ENCODE assay signal across 8 cellular contexts in the genomic region with DNA sequence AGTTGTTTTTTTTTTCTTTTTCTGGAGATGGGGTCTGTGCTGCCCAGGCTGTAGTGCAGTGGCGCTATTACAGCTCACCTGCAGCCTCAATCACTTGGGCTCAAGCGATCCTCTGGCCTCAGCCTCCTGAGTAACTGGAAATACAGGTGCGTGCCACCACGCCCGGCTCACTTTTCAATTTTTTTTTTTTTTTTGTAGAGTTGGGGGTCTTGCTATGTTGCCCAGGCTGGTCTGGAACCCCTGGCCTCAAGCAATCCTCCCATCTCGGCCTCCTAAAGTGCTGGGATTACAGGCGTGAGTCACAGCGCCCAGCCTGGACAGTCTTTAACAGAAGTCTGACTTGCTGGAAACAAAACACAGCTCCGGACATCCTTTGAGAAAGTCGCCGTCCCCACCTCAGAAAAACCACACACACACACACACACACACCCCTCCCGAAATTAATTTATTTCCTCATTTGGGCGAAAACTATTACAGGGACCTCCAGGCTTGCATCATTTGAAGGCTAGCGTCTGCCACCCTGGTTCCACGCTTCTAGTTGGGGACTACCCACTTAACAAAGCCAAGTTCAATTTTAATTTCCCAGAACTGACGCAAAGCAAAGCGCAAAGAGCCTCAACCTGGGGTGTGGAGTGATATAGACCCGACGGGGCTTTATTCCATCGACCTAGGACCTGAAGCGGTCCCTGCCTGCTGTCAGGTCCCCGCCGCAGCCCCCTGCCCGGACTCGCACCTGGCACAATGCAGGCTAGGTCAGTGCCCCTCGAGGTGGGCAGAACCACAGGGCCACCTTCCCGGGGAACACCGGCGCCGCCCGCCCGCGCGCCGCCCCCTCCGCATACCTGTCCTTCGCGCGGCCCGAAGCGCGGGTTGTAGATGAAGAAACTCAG. TPM values are rescaled to one million over a fixed set of nuclear protein-coding genes. Genes with fewer than 3 reads are reported as not detected.
A peak's percentile ranks its signal among the peaks of the same experiment; 100 is the strongest.
DNase-seq lines count a peak whose midpoint lies in the region; ATAC-seq and TF ChIP-seq lines count a peak whose summit lies in the region.
"Not testable (repeated sequence)": the region's sequence is repeated elsewhere in the genome, so short reads cannot be mapped to it uniquely, and the experiment has no call there.

No MANE protein-coding gene starts in this region.

- H3K9me3 Mint-ChIP-seq in central memory CD8-positive, alpha-beta T cell: not testable (repeated sequence)

- not testable (repeated sequence) for DNase-seq in BJ (ENCODE audit: low read depth); central memory CD8-positive, alpha-beta T cell (ENCODE audit: low spot score in 2 of 2); kidney epithelial cell (ENCODE audit: low read depth)

- H3K36me3 Mint-ChIP-seq in central memory CD8-positive, alpha-beta T cell (ENCODE audit: insufficient read depth): peaks cover 18% of the 10 kb centered on the region

- peaks cover 11% of the 10 kb centered on the region for H3K4me1 Mint-ChIP-seq in central memory CD8-positive, alpha-beta T cell

- peak overlapping the region; percentile 91 for H3K4me3 Mint-ChIP-seq in central memory CD8-positive, alpha-beta T cell

- H3K9me3 ChIP-seq in skeletal muscle satellite cell (replicated peaks; ENCODE audit: low read length): not testable (repeated sequence)

- not testable (repeated sequence) for H3K4me1 ChIP-seq in skeletal muscle satellite cell (ENCODE audit: control insufficient read depth, insufficient read depth, low read length)

- H3K4me3 ChIP-seq in BJ (ENCODE audit: low read depth, low read length) (peak overlapping the region; percentile 24), WI38 (ENCODE audit: low read depth, low read length) (peak overlapping the region; percentile 40), kidney epithelial cell (ENCODE audit: low read depth, low read length) (peak overlapping the region; percentile 23), skeletal muscle satellite cell (ENCODE audit: low read length) (peak overlapping the region; percentile 59)

- peak overlapping the region; percentile 80 for H3K9ac ChIP-seq in skeletal muscle satellite cell (ENCODE audit: low read depth, low read length)

- peak overlapping the region; percentile 50 for H3K4me2 ChIP-seq in skeletal muscle satellite cell (ENCODE audit: low read length)

- peak; percentile 55 for ATAC-seq in GM19324 (IDR thresholded peaks at IDR 0.05; ENCODE audit: low FRiP score, unreplicated experiment)
- ATAC-seq in HG02610 (IDR thresholded peaks at IDR 0.05; ENCODE audit: unreplicated experiment): peak; percentile 46
- ATAC-seq in HG03520 (IDR thresholded peaks at IDR 0.05; ENCODE audit: unreplicated experiment): peak; percentile 23
- ATAC-seq in central memory CD8-positive, alpha-beta T cell (replicated peaks; ENCODE audit: extremely low read depth, poor library complexity, severe bottlenecking): peak; percentile 78

- not testable (repeated sequence) for H3K27me3 ChIP-seq in BJ (ENCODE audit: control insufficient read depth, insufficient read depth, low read length); kidney epithelial cell (ENCODE audit: control insufficient read depth, insufficient read depth, low read length); skeletal muscle satellite cell (ENCODE audit: control insufficient read depth, insufficient read depth, low read length)

- peak overlapping the region; percentile 89 for H3K27ac Mint-ChIP-seq in central memory CD8-positive, alpha-beta T cell (ENCODE audit: low read depth)

- not testable (repeated sequence) for H3K36me3 ChIP-seq in BJ (ENCODE audit: control insufficient read depth, insufficient read depth, low read length); kidney epithelial cell (ENCODE audit: control insufficient read depth, insufficient read depth, low read length); skeletal muscle satellite cell (ENCODE audit: insufficient read depth, low read length)

- CTCF ChIA-PET in BJ (lab: Yijun Ruan, JAX): not testable (repeated sequence)

- not testable (repeated sequence) for H3K27me3 Mint-ChIP-seq in central memory CD8-positive, alpha-beta T cell

- POLR2A ChIA-PET in BJ (lab: Charles Lee): not testable (repeated sequence)

- not testable (repeated sequence) for TF ChIP-seq CTCF in BJ (IDR thresholded peaks at IDR 0.05; ENCODE audit: insufficient read depth, low read depth, low read length); WI38 (IDR thresholded peaks at IDR 0.05; ENCODE audit: low read depth, low read length); kidney epithelial cell (IDR thresholded peaks at IDR 0.05; ENCODE audit: insufficient read depth, low read length, poor library complexity, severe bottlenecking)

RNA-seq across cellular contexts. Expression of gene CCZ1B, which starts 0.6 kb away (rescaled TPM):
- 24.6 and 42.0 TPM in 2 replicates for polyA plus RNA-seq in BJ (2011; rRNA removed)
- polyA minus RNA-seq in BJ (2011; rRNA and poly(A)+ RNA removed): 21.8 and 27.8 TPM in 2 replicates
- total RNA-seq in kidney epithelial cell: 29.2 TPM in 2 replicates
- total RNA-seq in skeletal muscle satellite cell (2012; rRNA removed): 42.1 and 45.2 TPM in 2 replicates

Comparison
In these comparisons a context has a peak if more than half of its experiments do, and no peak if none do; other contexts are left out.
1. ATAC-seq: peak in every context shown above with its lines; median percentile 78 in central memory CD8-positive, alpha-beta T cell; 55 in GM19324; 46 in HG02610; 23 in HG03520.